12 cellular contexts compared by ENCODE assay signal in the genomic region with DNA sequence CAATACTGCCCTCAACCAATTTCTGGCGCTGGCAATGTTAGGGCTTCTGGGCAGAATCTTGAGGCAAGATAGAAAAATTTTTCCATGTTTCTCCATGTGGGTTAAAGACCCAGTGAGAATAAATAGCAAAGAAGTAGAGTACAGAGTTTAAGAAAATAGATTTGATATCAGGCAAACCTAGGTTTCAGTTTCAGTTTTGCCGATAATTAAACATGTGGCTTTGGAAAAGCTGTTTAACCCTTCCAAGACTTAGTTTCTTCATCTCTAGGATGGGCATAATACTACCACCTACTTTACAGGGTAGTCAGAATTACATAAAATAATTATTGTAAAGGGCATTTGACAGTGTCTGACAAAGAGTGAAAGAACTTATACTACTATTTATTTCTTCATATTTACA. TPM values are rescaled to one million over a fixed set of nuclear protein-coding genes. Genes with fewer than 3 reads are reported as not detected.
DNase-seq lines count a peak whose midpoint lies in the region; ATAC-seq and TF ChIP-seq lines count a peak whose summit lies in the region.
"Had no signal": no experiment of that assay in that cellular context is flagged by ENCODE, and none has a peak within 500 bp of the region (broad histone marks: within the 10 kb centered on the region; RNA-seq: fewer than 3 reads in every experiment).

No MANE protein-coding gene starts in this region.

- H3K27ac ChIP-seq in ACC112 (ENCODE audit: low read depth, low read length) = peak overlapping the region; percentile 39
- H3K27ac ChIP-seq: BLaER1 treated with 17β-estradiol and CSF1 and Interleukin-3, amounts not matched to agents 10 nM and 100 nM; SK-N-MC had no signal

- H3K36me3 ChIP-seq in ACC112 (ENCODE audit: insufficient read depth, low read length) = no peaks in the 10 kb centered on the region
- H3K36me3 ChIP-seq: BLaER1 treated with 17β-estradiol and CSF1 and Interleukin-3, amounts not matched to agents 10 nM and 100 nM had no signal

- intact Hi-C loops in left colon (cut with DNase I, micrococcal nuclease) = no loop called here

- peak overlapping the region; percentile 89 for H3K27ac Mint-ChIP-seq in activated T-helper 17 cell treated with anti-CD3 and anti-CD28 coated beads, Interleukin-2, amount 50 U/mL, for 72 hours

- H3K9me3 Mint-ChIP-seq in activated T-helper 17 cell treated with anti-CD3 and anti-CD28 coated beads, Interleukin-2, amount 50 U/mL, for 72 hours = peaks cover 23% of the 10 kb centered on the region

- peaks cover 37% of the 10 kb centered on the region for H3K4me1 Mint-ChIP-seq in activated T-helper 17 cell treated with anti-CD3 and anti-CD28 coated beads, Interleukin-2, amount 50 U/mL, for 72 hours

- no peaks in the 10 kb centered on the region for H3K27me3 ChIP-seq in ACC112 (ENCODE audit: insufficient read depth, low read length)
- H3K27me3 ChIP-seq: BLaER1 treated with 17β-estradiol and CSF1 and Interleukin-3, amounts not matched to agents 10 nM and 100 nM had no signal

- H3K4me3 ChIP-seq in ACC112 (ENCODE audit: low read depth, low read length) = peak overlapping the region; percentile 62
- H3K4me3 ChIP-seq: BLaER1 treated with 17β-estradiol and CSF1 and Interleukin-3, amounts not matched to agents 10 nM and 100 nM; mucosa of descending colon; SK-N-MC had no signal

- H3K36me3 Mint-ChIP-seq in activated T-helper 17 cell treated with anti-CD3 and anti-CD28 coated beads, Interleukin-2, amount 50 U/mL, for 72 hours (ENCODE audit: low read depth) = no peaks in the 10 kb centered on the region

- ATAC-seq in HG03565 (IDR thresholded peaks at IDR 0.05; ENCODE audit: unreplicated experiment) (peak; percentile 21), left colon (peak; percentile 40), HG03097 (IDR thresholded peaks at IDR 0.05; ENCODE audit: low FRiP score, unreplicated experiment) (no peak)
- peak; percentile 16 for ATAC-seq in activated T-helper 17 cell treated with anti-CD3 and anti-CD28 coated beads, Interleukin-2, amount 50 U/mL, for 72 hours (replicated peaks)
- ATAC-seq: mucosa of descending colon had no signal

- no peaks in the 10 kb centered on the region for H3K27me3 Mint-ChIP-seq in activated T-helper 17 cell treated with anti-CD3 and anti-CD28 coated beads, Interleukin-2, amount 50 U/mL, for 72 hours

- H3K4me3 Mint-ChIP-seq in activated T-helper 17 cell treated with anti-CD3 and anti-CD28 coated beads, Interleukin-2, amount 50 U/mL, for 72 hours = peak overlapping the region; percentile 77

- TF ChIP-seq CTCF in GM20000 (IDR thresholded peaks at IDR 0.05; ENCODE audit: extremely low read depth, missing control alignments) = no peak

- H3K4me1 ChIP-seq in ACC112 (ENCODE audit: control insufficient read depth, insufficient read depth, low read length, unreplicated experiment) = peaks cover 7% of the 10 kb centered on the region

- DNase-seq in left colon = no peak
- no peak for DNase-seq in GM20000 (ENCODE audit: low spot score)
- no peak for DNase-seq in HCEC 1CT
- no peak for DNase-seq in HT-29 (ENCODE audit: low spot score)
- DNase-seq: cerebellar nuclear complex, mucosa of descending colon had no signal

- no peaks in the 10 kb centered on the region for H3K79me2 ChIP-seq in ACC112 (ENCODE audit: control insufficient read depth, insufficient read depth, low read length, unreplicated experiment)

- peak overlapping the region; percentile 61 for H2AFZ ChIP-seq in ACC112 (ENCODE audit: low read length, unreplicated experiment)

RNA-seq across cellular contexts. Expression of a gene that starts 52.6 kb away (rescaled TPM):
- 10 to 100 TPM; 43.3 to 51.9 TPM for total RNA-seq in activated T-helper 17 cell treated with anti-CD3 and anti-CD28 coated beads, Interleukin-2, amount 50 U/mL, for 72 hours
- total RNA-seq in left colon = 10 to 100 TPM; 53.1 to 61.8 TPM
- total RNA-seq in HT-29 (2014; rRNA removed; shearing (Covaris generic)) = 15.1 and 19.3 TPM in 2 replicates
